ENCODE assay signal across 1 cellular context in genomic region chr7:519429-519973, GRCh38.
TF ChIP-seq lines count a peak whose summit lies in the region.

TSS of gene PDGFA (minus strand) at chr7:519846. CDS start at chr7:519001, 845 bp downstream.

TF ChIP-seq in WTC11, 78 proteins besides CTCF, POLR2A, EP300 and RAD21 (continued from another document):
- TF ChIP-seq ARID4B (CRISPR knock-in tag; IDR thresholded peaks at IDR 0.05; ENCODE audit: borderline replicate concordance) (no peak), E2F4 (CRISPR knock-in tag; IDR thresholded peaks at IDR 0.05; ENCODE audit: borderline replicate concordance, low read depth) (no peak), AFF4 (CRISPR knock-in tag; IDR thresholded peaks at IDR 0.05; ENCODE audit: borderline replicate concordance) (no peak)
